Comparison of ENCODE assay signal across 1 cellular context in the genomic region with DNA sequence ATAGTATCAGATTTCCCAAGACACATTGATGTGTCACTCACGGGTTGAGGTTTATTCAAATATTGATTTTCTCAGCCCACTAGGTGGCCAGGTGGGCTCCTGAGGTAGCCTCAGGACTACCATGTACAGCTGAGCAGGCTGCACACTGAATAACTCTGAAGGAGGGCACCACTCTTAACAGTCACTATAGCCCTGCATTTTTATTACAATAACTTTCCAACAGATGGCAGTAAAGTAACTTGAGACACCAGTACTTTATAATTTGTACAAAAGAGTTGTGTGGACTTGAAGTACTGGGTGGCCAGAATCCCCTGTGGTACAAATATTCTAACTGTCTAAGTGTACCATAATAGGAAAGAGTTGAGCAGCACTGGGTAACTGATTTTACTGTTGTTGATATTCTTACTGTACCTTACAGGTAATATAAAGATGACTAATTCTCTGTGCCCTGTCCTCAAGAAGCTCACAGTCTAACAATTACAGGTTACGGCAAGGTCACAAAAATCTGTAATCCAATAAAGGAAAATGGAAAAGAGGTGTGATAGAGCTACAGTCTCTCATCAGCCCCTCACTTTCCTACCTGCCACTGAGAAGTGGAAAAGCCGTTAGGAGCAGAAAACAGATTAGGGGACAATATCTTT.
TF ChIP-seq lines count a peak whose summit lies in the region.

No MANE protein-coding gene starts in this region.

TF ChIP-seq in WTC11, 78 proteins besides CTCF, POLR2A, EP300 and RAD21 (continued from another document):
- TF ChIP-seq CDX4 (CRISPR knock-in tag; IDR thresholded peaks at IDR 0.05; ENCODE audit: borderline replicate concordance) (no peak), KAT7 (CRISPR knock-in tag; IDR thresholded peaks at IDR 0.05; ENCODE audit: borderline replicate concordance) (no peak), ZNF425 (CRISPR knock-in tag; conservative IDR thresholded peaks at IDR 0.05) (no peak), HMGA2 (CRISPR knock-in tag; IDR thresholded peaks at IDR 0.05) (no peak), ELF4 (CRISPR knock-in tag; IDR thresholded peaks at IDR 0.05; ENCODE audit: low read depth) (no peak), AR (CRISPR knock-in tag; IDR thresholded peaks at IDR 0.05) (no peak)
- TF ChIP-seq, protein P1, sequence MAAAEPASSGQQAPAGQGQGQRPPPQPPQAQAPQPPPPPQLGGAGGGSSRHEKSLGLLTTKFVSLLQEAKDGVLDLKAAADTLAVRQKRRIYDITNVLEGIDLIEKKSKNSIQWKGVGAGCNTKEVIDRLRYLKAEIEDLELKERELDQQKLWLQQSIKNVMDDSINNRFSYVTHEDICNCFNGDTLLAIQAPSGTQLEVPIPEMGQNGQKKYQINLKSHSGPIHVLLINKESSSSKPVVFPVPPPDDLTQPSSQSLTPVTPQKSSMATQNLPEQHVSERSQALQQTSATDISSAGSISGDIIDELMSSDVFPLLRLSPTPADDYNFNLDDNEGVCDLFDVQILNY (CRISPR knock-in tag; IDR thresholded peaks at IDR 0.05), result no peak
- TF ChIP-seq, protein P2, sequence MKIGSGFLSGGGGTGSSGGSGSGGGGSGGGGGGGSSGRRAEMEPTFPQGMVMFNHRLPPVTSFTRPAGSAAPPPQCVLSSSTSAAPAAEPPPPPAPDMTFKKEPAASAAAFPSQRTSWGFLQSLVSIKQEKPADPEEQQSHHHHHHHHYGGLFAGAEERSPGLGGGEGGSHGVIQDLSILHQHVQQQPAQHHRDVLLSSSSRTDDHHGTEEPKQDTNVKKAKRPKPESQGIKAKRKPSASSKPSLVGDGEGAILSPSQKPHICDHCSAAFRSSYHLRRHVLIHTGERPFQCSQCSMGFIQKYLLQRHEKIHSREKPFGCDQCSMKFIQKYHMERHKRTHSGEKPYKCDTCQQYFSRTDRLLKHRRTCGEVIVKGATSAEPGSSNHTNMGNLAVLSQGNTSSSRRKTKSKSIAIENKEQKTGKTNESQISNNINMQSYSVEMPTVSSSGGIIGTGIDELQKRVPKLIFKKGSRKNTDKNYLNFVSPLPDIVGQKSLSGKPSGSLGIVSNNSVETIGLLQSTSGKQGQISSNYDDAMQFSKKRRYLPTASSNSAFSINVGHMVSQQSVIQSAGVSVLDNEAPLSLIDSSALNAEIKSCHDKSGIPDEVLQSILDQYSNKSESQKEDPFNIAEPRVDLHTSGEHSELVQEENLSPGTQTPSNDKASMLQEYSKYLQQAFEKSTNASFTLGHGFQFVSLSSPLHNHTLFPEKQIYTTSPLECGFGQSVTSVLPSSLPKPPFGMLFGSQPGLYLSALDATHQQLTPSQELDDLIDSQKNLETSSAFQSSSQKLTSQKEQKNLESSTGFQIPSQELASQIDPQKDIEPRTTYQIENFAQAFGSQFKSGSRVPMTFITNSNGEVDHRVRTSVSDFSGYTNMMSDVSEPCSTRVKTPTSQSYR (CRISPR knock-in tag; IDR thresholded peaks at IDR 0.05), result no peak
TF ChIP-seq in WTC11: peak in this region for 0.
